Comparison of ENCODE assay signal across 1 cellular context in the genomic region with DNA sequence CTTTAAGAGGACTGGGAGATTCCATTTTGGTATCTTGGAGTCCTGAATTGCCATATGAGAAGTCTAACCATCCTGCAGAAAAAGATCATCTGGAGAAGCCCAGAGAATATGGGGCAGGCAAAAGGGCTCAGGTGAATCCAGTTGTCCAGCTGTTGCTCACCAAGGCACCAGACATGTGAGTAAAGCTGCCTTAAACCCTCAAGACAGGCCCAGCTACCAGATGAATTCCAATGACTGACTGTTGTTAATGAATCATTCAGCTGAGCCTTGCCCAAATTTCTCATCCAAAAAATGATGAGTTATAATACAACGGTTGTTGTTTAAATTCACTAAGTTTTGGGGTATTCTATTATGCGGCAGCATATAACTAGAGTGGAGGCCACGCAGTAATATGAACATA.
TF ChIP-seq lines count a peak whose summit lies in the region.

No MANE protein-coding gene starts in this region.

TF ChIP-seq in IMR-90, 13 proteins besides CTCF, POLR2A, EP300 and RAD21:
- TF ChIP-seq NFE2L2 (IDR thresholded peaks at IDR 0.05; ENCODE audit: low read depth, low read length), result no peak
- TF ChIP-seq, protein P1, sequence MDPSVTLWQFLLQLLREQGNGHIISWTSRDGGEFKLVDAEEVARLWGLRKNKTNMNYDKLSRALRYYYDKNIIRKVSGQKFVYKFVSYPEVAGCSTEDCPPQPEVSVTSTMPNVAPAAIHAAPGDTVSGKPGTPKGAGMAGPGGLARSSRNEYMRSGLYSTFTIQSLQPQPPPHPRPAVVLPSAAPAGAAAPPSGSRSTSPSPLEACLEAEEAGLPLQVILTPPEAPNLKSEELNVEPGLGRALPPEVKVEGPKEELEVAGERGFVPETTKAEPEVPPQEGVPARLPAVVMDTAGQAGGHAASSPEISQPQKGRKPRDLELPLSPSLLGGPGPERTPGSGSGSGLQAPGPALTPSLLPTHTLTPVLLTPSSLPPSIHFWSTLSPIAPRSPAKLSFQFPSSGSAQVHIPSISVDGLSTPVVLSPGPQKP (IDR thresholded peaks at IDR 0.05; ENCODE audit: borderline replicate concordance, low read depth, low read length), result no peak
- TF ChIP-seq, protein P2, sequence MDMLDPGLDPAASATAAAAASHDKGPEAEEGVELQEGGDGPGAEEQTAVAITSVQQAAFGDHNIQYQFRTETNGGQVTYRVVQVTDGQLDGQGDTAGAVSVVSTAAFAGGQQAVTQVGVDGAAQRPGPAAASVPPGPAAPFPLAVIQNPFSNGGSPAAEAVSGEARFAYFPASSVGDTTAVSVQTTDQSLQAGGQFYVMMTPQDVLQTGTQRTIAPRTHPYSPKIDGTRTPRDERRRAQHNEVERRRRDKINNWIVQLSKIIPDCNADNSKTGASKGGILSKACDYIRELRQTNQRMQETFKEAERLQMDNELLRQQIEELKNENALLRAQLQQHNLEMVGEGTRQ (IDR thresholded peaks at IDR 0.05; ENCODE audit: low read depth, low read length), result no peak
- no peak for TF ChIP-seq BHLHE40 (IDR thresholded peaks at IDR 0.05; ENCODE audit: low read depth, low read length)
- TF ChIP-seq CHD1 (IDR thresholded peaks at IDR 0.05; ENCODE audit: low read depth, low read length), result no peak
- TF ChIP-seq MAFK (IDR thresholded peaks at IDR 0.05; ENCODE audit: low read depth, low read length), result no peak
- no peak for TF ChIP-seq RCOR1 (IDR thresholded peaks at IDR 0.05; ENCODE audit: insufficient replicate concordance, low read length)
- no peak for TF ChIP-seq RFX5 (IDR thresholded peaks at IDR 0.05; ENCODE audit: low read depth, low read length)
- no peak for TF ChIP-seq FOS (IDR thresholded peaks at IDR 0.05; ENCODE audit: low read depth, low read length)
- TF ChIP-seq SMC3 (IDR thresholded peaks at IDR 0.05; ENCODE audit: low read depth, low read length), result no peak
